1 cellular context compared by ENCODE assay signal in the genomic region with DNA sequence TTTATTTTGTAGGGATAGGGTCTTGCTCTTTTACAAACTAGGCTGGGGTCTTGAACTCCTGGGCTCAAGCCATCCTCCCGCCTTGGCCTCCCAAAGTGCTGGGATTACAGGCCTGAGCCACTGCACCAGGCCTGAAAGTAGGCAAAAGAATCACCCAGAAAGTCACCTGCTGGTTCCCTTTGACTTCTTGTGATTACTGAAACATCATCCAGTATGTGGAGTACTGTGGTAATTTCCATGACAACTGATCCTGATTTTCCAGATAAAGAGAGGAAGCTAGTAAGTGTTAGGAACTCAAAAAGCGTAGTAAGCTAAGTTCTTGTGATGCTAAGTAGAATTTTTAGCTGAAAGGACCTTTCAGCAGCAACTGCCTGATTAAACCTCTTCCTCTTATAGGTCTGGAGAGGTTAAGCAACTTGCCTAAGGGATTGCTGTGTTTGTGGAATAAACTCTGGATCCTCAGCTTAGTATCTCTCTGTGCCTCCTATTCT.
TF ChIP-seq lines count a peak whose summit lies in the region.

No MANE protein-coding gene starts in this region.

TF ChIP-seq in IMR-90, 13 proteins besides CTCF, POLR2A, EP300 and RAD21 (continued from another document):
- TF ChIP-seq USF2 (IDR thresholded peaks at IDR 0.05; ENCODE audit: low read depth, low read length) (no peak), SMC3 (IDR thresholded peaks at IDR 0.05; ENCODE audit: low read depth, low read length) (no peak), RFX5 (IDR thresholded peaks at IDR 0.05; ENCODE audit: low read depth, low read length) (no peak), CHD1 (IDR thresholded peaks at IDR 0.05; ENCODE audit: low read depth, low read length) (no peak), MXI1 (IDR thresholded peaks at IDR 0.05; ENCODE audit: borderline replicate concordance, low read depth, low read length) (no peak), FOS (IDR thresholded peaks at IDR 0.05; ENCODE audit: low read depth, low read length) (no peak), NFE2L2 (IDR thresholded peaks at IDR 0.05; ENCODE audit: low read depth, low read length) (no peak), RCOR1 (IDR thresholded peaks at IDR 0.05; ENCODE audit: insufficient replicate concordance, low read length) (no peak), MAFK (IDR thresholded peaks at IDR 0.05; ENCODE audit: low read depth, low read length) (no peak)
